In the genomic region with DNA sequence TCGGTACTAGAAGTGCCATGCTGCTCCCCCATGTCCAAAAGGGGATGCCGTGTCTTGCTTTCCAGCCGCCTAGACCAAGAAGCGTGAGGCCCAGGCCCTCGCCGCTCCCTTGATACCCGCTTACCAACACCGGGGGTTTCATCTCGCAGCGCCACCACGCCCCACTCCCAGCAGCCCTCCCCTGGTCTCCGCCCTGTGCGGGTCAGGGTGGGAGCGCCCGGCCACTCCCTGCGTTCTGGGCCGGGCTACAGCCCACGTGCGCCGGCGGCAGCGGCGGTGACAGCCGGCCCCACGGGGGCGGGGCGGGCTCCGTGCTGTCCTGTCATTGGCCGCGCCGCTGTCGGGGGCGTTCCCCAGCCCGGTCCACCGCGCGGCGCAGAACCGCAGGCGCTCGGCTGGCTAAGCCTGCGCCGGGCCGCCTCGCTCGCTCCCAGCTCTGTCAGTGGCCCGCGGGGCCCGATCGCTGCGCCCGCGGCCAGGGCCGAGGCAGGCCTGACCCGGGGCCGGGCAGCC, we compare ENCODE assay signal across 8 cellular contexts. TPM values are rescaled to one million over a fixed set of nuclear protein-coding genes. Genes with fewer than 3 reads are reported as not detected.
DNase-seq lines count a peak whose midpoint lies in the region; ATAC-seq and TF ChIP-seq lines count a peak whose summit lies in the region.

A gene with protein sequence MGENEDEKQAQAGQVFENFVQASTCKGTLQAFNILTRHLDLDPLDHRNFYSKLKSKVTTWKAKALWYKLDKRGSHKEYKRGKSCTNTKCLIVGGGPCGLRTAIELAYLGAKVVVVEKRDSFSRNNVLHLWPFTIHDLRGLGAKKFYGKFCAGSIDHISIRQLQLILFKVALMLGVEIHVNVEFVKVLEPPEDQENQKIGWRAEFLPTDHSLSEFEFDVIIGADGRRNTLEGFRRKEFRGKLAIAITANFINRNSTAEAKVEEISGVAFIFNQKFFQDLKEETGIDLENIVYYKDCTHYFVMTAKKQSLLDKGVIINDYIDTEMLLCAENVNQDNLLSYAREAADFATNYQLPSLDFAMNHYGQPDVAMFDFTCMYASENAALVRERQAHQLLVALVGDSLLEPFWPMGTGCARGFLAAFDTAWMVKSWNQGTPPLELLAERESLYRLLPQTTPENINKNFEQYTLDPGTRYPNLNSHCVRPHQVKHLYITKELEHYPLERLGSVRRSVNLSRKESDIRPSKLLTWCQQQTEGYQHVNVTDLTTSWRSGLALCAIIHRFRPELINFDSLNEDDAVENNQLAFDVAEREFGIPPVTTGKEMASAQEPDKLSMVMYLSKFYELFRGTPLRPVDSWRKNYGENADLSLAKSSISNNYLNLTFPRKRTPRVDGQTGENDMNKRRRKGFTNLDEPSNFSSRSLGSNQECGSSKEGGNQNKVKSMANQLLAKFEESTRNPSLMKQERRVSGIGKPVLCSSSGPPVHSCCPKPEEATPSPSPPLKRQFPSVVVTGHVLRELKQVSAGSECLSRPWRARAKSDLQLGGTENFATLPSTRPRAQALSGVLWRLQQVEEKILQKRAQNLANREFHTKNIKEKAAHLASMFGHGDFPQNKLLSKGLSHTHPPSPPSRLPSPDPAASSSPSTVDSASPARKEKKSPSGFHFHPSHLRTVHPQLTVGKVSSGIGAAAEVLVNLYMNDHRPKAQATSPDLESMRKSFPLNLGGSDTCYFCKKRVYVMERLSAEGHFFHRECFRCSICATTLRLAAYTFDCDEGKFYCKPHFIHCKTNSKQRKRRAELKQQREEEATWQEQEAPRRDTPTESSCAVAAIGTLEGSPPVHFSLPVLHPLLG (plus strand): TSS at position 390 of the 513 bp plus-strand sequence. CDS start 51,566 bp downstream, outside the sequence.

- ATAC-seq in GM19023 (IDR thresholded peaks at IDR 0.05; ENCODE audit: unreplicated experiment) (peak; percentile 99), HG03196 (IDR thresholded peaks at IDR 0.05; ENCODE audit: unreplicated experiment) (peak; percentile 93)

- CTCF ChIA-PET in AG04450 (lab: Charles Lee): interaction anchor here (0.5 to 0.6 kb wide), 2 partner anchors 58 to 63 kb away, joined by 3 read pairs; no protein-coding TSS in a partner anchor

- DNase-seq in AG04450 (ENCODE audit: low read depth, low spot score) (peak; percentile 57), NCI-H345 treated with DMSO at 0.1 percent for 48 hours (lab: John Stamatoyannopoulos, UW; ENCODE audit: unreplicated experiment) (peak; percentile 84), cerebellum (ENCODE audit: low spot score) (peak; percentile 98), kidney epithelial cell (ENCODE audit: low read depth) (no peak)
- DNase-seq in activated CD4-positive, alpha-beta T cell treated with anti-CD3 and anti-CD28 coated beads for 24 hours (ENCODE audit: low read depth in 2 of 2): peak; percentile 79 to 81
- peak; percentile 93 for DNase-seq in stimulated activated CD4-positive, alpha-beta T cell treated with anti-CD3 and anti-CD28 coated beads, Interleukin-15, amount 100 ng/mL, for 24 hours

- peak within 1 kb of the TSS; percentile 57 for H3K27ac ChIP-seq in AG04450 (ENCODE audit: low read depth, low read length)

- no peaks in the 10 kb centered on the region for H3K36me3 ChIP-seq in kidney epithelial cell (ENCODE audit: control insufficient read depth, insufficient read depth, low read length)

- POLR2A ChIA-PET in AG04450 (lab: Yijun Ruan, JAX): interaction anchor here (0.6 to 2.8 kb wide), 6 partner anchors 8 to 114 kb away, joined by 3 to 16 read pairs (median 3); no protein-coding TSS in a partner anchor

- no peaks in the 10 kb centered on the region; the same call in 1 of the 2 replicates for H3K9me3 ChIP-seq in AG04450 (ENCODE audit: control insufficient read depth, insufficient read depth, low read length)

- H3K27me3 ChIP-seq in AG04450 (ENCODE audit: control insufficient read depth, insufficient read depth, low read length) (no peaks in the 10 kb centered on the region), kidney epithelial cell (ENCODE audit: control insufficient read depth, insufficient read depth, low read length) (no peaks in the 10 kb centered on the region)

- H3K4me3 ChIP-seq in AG04450 (ENCODE audit: low read depth, low read length) (peak within 1 kb of the TSS; percentile 94), kidney epithelial cell (ENCODE audit: low read depth, low read length) (peak within 1 kb of the TSS; percentile 75)

- TF ChIP-seq CTCF in AG04450 (IDR thresholded peaks at IDR 0.05; ENCODE audit: low read depth, low read length) (no peak), kidney epithelial cell (IDR thresholded peaks at IDR 0.05; ENCODE audit: insufficient read depth, low read length, poor library complexity, severe bottlenecking) (no peak)

RNA-seq across cellular contexts. Expression of the gene that starts here (rescaled TPM):
- polyA plus RNA-seq in AG04450 (2011; rRNA removed): 171 and 222 TPM in 2 replicates
- polyA minus RNA-seq in AG04450 (2011; rRNA and poly(A)+ RNA removed): 389 and 460 TPM in 2 replicates
- 20.0 TPM for total RNA-seq in cerebellum
- 361 and 367 TPM in 2 replicates for total RNA-seq in kidney epithelial cell

Comparison
In these comparisons a context has a peak if more than half of its experiments do, and no peak if none do; other contexts are left out.
1. RNA of the gene that starts here (total RNA-seq): 361 to 367 TPM in kidney epithelial cell; 20.0 TPM in cerebellum (single experiment); every median in the first group is over 10 times any median in the second.